26 cellular contexts compared by ENCODE assay signal in the genomic region with DNA sequence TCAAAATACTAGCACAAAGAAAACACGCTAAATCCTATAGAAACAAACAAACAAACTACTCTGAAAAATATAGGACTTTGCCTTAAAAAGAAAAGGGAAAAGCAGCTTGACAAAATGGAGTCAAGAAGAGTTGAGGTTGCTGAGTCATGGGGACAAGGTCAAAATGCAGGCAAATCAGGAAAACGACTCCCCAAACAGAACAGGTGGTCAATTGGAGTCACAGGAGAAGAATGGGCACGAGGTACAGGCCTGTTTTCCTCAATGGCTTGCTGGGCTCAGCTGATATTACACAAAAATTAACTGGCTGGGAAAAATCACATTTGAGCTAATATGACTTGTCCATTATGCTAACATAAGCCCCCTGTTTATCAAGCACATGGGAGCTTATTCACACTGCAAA.
A peak's percentile ranks its signal among the peaks of the same experiment; 100 is the strongest.
DNase-seq lines count a peak whose midpoint lies in the region; ATAC-seq, FAIRE-seq and TF ChIP-seq lines count a peak whose summit lies in the region.
"Had no signal": no experiment of that assay in that cellular context is flagged by ENCODE, and none has a peak within 500 bp of the region (broad histone marks: within the 10 kb centered on the region; RNA-seq: fewer than 3 reads in every experiment).

No MANE protein-coding gene starts in this region.

- TF ChIP-seq CTCF in GM23338 (conservative IDR thresholded peaks at IDR 0.05; ENCODE audit: low read depth in 2 of 2) (no peak), H1 (IDR thresholded peaks at IDR 0.05; ENCODE audit: control extremely low read depth in 1 of 3, insufficient read depth in 1 of 3, low read depth in 1 of 3, low read length in 3 of 3) (no peak), foreskin keratinocyte (conservative IDR thresholded peaks at IDR 0.05) (no peak), psoas muscle (IDR thresholded peaks at IDR 0.05) (no peak)

- H4K20me1 ChIP-seq in GM23338 (replicated peaks; ENCODE audit: insufficient read depth) (no peaks in the 10 kb centered on the region), H1 (replicated peaks in 1 of 2; ENCODE audit: control insufficient read depth in 1 of 2, insufficient read depth in 2 of 2, low read length in 2 of 2) (no peaks in the 10 kb centered on the region)
- H4K20me1 ChIP-seq: BLaER1 had no signal

- H3K4ac ChIP-seq in H1 (replicated peaks; ENCODE audit: insufficient read length, low read depth, low read length) = no peak overlapping the region

- peak overlapping the region; percentile 40; the same call in 1 of the 2 replicates for H2BK20ac ChIP-seq in H1 (ENCODE audit: low read length)

- no peak overlapping the region for H2BK15ac ChIP-seq in H1 (ENCODE audit: low read length)

- H3K23me2 ChIP-seq in H1 (ENCODE audit: low read depth, low read length) = no peaks in the 10 kb centered on the region; the same call in 1 of the 2 replicates

- CTCF ChIA-PET in H1 (lab: Charles Lee; ENCODE audit: partially characterized antibody) = interaction anchor here (1.4 kb wide), 1 partner anchor 15 kb away, joined by 3 read pairs; no protein-coding TSS in a partner anchor
- CTCF ChIA-PET in CD4-positive, alpha-beta memory T cell (lab: Charles Lee; ENCODE audit: partially characterized antibody) = no interaction called here

- no peaks in the 10 kb centered on the region for H3F3A ChIP-seq in GM23338 (replicated peaks; ENCODE audit: low read depth)

- no peaks in the 10 kb centered on the region for H3K27me3 ChIP-seq in GM23338 (ENCODE audit: insufficient read depth)
- H3K27me3 ChIP-seq in H1 (replicated peaks in 1 of 4; ENCODE audit: control insufficient read depth in 3 of 4, extremely low read depth in 1 of 4, insufficient read depth in 3 of 4, low read length in 3 of 4) = no peaks in the 10 kb centered on the region
- H3K27me3 ChIP-seq in foreskin keratinocyte = no peaks in the 10 kb centered on the region
- no peaks in the 10 kb centered on the region for H3K27me3 ChIP-seq in CD4-positive, alpha-beta memory T cell (ENCODE audit: insufficient read depth, low read length)
- H3K27me3 ChIP-seq in psoas muscle (ENCODE audit: insufficient read depth in 3 of 3, low read length in 2 of 3) = no peaks in the 10 kb centered on the region
- H3K27me3 ChIP-seq: BLaER1 had no signal

- no peaks in the 10 kb centered on the region for H3K9me3 ChIP-seq in H1 (ENCODE audit: insufficient read depth in 2 of 2, low read depth in 1 of 2, low read length in 1 of 2)
- no peaks in the 10 kb centered on the region for H3K9me3 ChIP-seq in CD4-positive, alpha-beta memory T cell (ENCODE audit: control insufficient read depth in 1 of 2, low read length in 2 of 2)
- no peaks in the 10 kb centered on the region for H3K9me3 ChIP-seq in psoas muscle
- H3K9me3 ChIP-seq: BLaER1 had no signal

- H2AFZ ChIP-seq in GM23338 (peak overlapping the region; percentile 29; the same call in 1 of the 2 replicates), H1 (ENCODE audit: low read length) (no peak overlapping the region)

- H2BK5ac ChIP-seq in H1 (ENCODE audit: low read depth, low read length) = peak overlapping the region; percentile 38; the same call in 1 of the 2 replicates

- no peak for TF ChIP-seq EP300 in H1 (IDR thresholded peaks at IDR 0.05; ENCODE audit: borderline replicate concordance in 1 of 2, low read depth in 2 of 2, low read length in 2 of 2)

- H3K23ac ChIP-seq in H1 (ENCODE audit: insufficient read length) = no peak overlapping the region

- H2BK12ac ChIP-seq in H1 (ENCODE audit: low read depth, low read length) = no peak overlapping the region

- H3K4me3 ChIP-seq in GM23338 = no peak overlapping the region
- H3K4me3 ChIP-seq in H1 (ENCODE audit: extremely low read depth in 1 of 4, insufficient read depth in 2 of 4, low read depth in 3 of 4, low read length in 4 of 4) = no peak overlapping the region
- H3K4me3 ChIP-seq in CD4-positive, alpha-beta memory T cell (ENCODE audit: low read length in 2 of 2) = no peak overlapping the region
- H3K4me3 ChIP-seq in psoas muscle = no peak overlapping the region
- H3K4me3 ChIP-seq: BLaER1, GM12878, SK-N-MC had no signal

- H3K14ac ChIP-seq in H1 (ENCODE audit: insufficient read length) = no peak overlapping the region

- H3K27me3 Mint-ChIP-seq in GM23338 (ENCODE audit: insufficient read depth, low read depth, poor library complexity) = peaks cover 2% of the 10 kb centered on the region
- no peaks in the 10 kb centered on the region for H3K27me3 Mint-ChIP-seq in CD4-positive, alpha-beta memory T cell
- H3K27me3 Mint-ChIP-seq in natural killer cell treated with Interleukin-12 subunit alpha and Interleukin-12 subunit beta and Interleukin-15 and Interleukin-18, amount 100 ng/mL, for 72 hours = no peaks in the 10 kb centered on the region
- H3K27me3 Mint-ChIP-seq: CD4-positive, CD25-positive, alpha-beta regulatory T cell had no signal

- DNase-seq in GM23338 (ENCODE audit: low spot score) (peak; percentile 12), LHCN-M2 (ENCODE audit: low read depth) (peak; percentile 79), H1 (ENCODE audit: low read depth in 1 of 2, low spot score in 2 of 2) (no peak), myocyte (ENCODE audit: low read depth) (peak; percentile 35), foreskin keratinocyte (no peak), psoas muscle (no peak)
- no peak for DNase-seq in CD4-positive, alpha-beta memory T cell
- DNase-seq in natural killer cell treated with Interleukin-12 subunit alpha and Interleukin-12 subunit beta and Interleukin-15 and Interleukin-18, amount 100 ng/mL, for 72 hours (ENCODE audit: low spot score) = no peak
- DNase-seq: CD4-positive, CD25-positive, alpha-beta regulatory T cell; DMS79; GDM1; IMR-90; KG1; NCI-H1048; NCI-H1417 treated with DMSO at 0.1 percent for 48 hours; NCI-H1694 treated with DMSO at 0.1 percent for 48 hours; NCI-H2081; NCI-H2227 treated with DMSO at 0.1 percent for 48 hours; NCI-H510A; NCI-H69; SHP77 had no signal

- TF ChIP-seq POLR2A in H1 (IDR thresholded peaks at IDR 0.05; ENCODE audit: control extremely low read depth in 1 of 2, low read depth in 2 of 2, low read length in 2 of 2) = no peak

- H4K5ac ChIP-seq in H1 (ENCODE audit: insufficient read length, low read depth, low read length) = peak overlapping the region; percentile 23

- peak overlapping the region; percentile 19; the same call in 1 of the 2 replicates for H3K27ac Mint-ChIP-seq in GM23338
- no peak overlapping the region for H3K27ac Mint-ChIP-seq in CD4-positive, alpha-beta memory T cell
- H3K27ac Mint-ChIP-seq in natural killer cell treated with Interleukin-12 subunit alpha and Interleukin-12 subunit beta and Interleukin-15 and Interleukin-18, amount 100 ng/mL, for 72 hours = no peak overlapping the region
- H3K27ac Mint-ChIP-seq: CD4-positive, CD25-positive, alpha-beta regulatory T cell had no signal

- WGBS in H1 (ENCODE audit: extremely low coverage in 1 of 2, insufficient coverage in 1 of 2, insufficient read length in 1 of 2, insufficient replicate concordance in 2 of 2, low coverage in 1 of 2, low lambda C conversion rate in 2 of 2, missing lambda C conversion rate in 1 of 2), 2 experiments = 88% methylated on average over 3 of the region's 3 CpGs; no CpG with 5 or more reads in 1 of the 2 experiments
- WGBS in psoas muscle, 3 donors = 36 to 47% (median 42%) methylated on average over 3 of the region's 3 CpGs

- POLR2A ChIA-PET in H1 (lab: Charles Lee; ENCODE audit: partially characterized antibody) = interaction anchor here (0.6 kb wide), 1 partner anchor 439 kb away, joined by 3 read pairs; no protein-coding TSS in a partner anchor
- POLR2A ChIA-PET in CD4-positive, alpha-beta memory T cell (lab: Charles Lee; ENCODE audit: partially characterized antibody) = no interaction called here

- H3K9ac ChIP-seq in H1 (replicated peaks in 1 of 4; ENCODE audit: extremely low read depth in 1 of 4, low read depth in 3 of 4, low read length in 3 of 4) = no peak overlapping the region
- H3K9ac ChIP-seq: BLaER1 had no signal

- H2BK120ac ChIP-seq in H1 (replicated peaks; ENCODE audit: low read depth, low read length) = peak overlapping the region; percentile 18

- TF ChIP-seq RAD21 in H1 (IDR thresholded peaks at IDR 0.05 in 1 of 2, conservative IDR thresholded peaks at IDR 0.05 in 1 of 2; ENCODE audit: low read depth in 2 of 2, low read length in 2 of 2) = no peak

- H3K56ac ChIP-seq in H1 (replicated peaks; ENCODE audit: insufficient read length, low read depth, low read length) = no peak overlapping the region

- H3K4me3 Mint-ChIP-seq in GM23338 = no peak overlapping the region
- no peak overlapping the region for H3K4me3 Mint-ChIP-seq in CD4-positive, alpha-beta memory T cell
- no peak overlapping the region for H3K4me3 Mint-ChIP-seq in natural killer cell treated with Interleukin-12 subunit alpha and Interleukin-12 subunit beta and Interleukin-15 and Interleukin-18, amount 100 ng/mL, for 72 hours
- H3K4me3 Mint-ChIP-seq: CD4-positive, CD25-positive, alpha-beta regulatory T cell had no signal

- no peaks in the 10 kb centered on the region for H3K79me2 ChIP-seq in GM23338 (replicated peaks; ENCODE audit: insufficient read depth)
- H3K79me2 ChIP-seq in H1 (ENCODE audit: control insufficient read depth in 1 of 2, insufficient read depth in 2 of 2, low read length in 2 of 2) = no peaks in the 10 kb centered on the region

- peak overlapping the region; percentile 55; the same call in 1 of the 2 replicates for H3K18ac ChIP-seq in H1 (ENCODE audit: extremely low read depth, low read length)

- H3K27ac ChIP-seq in GM23338 (ENCODE audit: low read depth) (no peak overlapping the region), H1 (ENCODE audit: low read depth, low read length) (no peak overlapping the region), foreskin keratinocyte (no peak overlapping the region), psoas muscle (no peak overlapping the region)
- no peak overlapping the region for H3K27ac ChIP-seq in CD4-positive, alpha-beta memory T cell (ENCODE audit: low read depth, low read length)
- H3K27ac ChIP-seq: BLaER1, RWPE1, SK-N-MC had no signal

- peak overlapping the region; percentile 27 for H4K91ac ChIP-seq in H1 (replicated peaks; ENCODE audit: insufficient read length, low read length)

- H3K36me3 Mint-ChIP-seq in GM23338 (ENCODE audit: low read depth) = no peaks in the 10 kb centered on the region; the same call in 1 of the 3 replicates
- H3K36me3 Mint-ChIP-seq in CD4-positive, alpha-beta memory T cell = no peaks in the 10 kb centered on the region
- H3K36me3 Mint-ChIP-seq in natural killer cell treated with Interleukin-12 subunit alpha and Interleukin-12 subunit beta and Interleukin-15 and Interleukin-18, amount 100 ng/mL, for 72 hours = no peaks in the 10 kb centered on the region
- H3K36me3 Mint-ChIP-seq: CD4-positive, CD25-positive, alpha-beta regulatory T cell had no signal

- no peak overlapping the region for H4K8ac ChIP-seq in H1 (ENCODE audit: extremely low read depth, insufficient read depth, low read length)

- peaks cover 42% of the 10 kb centered on the region for H3K4me1 Mint-ChIP-seq in GM23338
- no peaks in the 10 kb centered on the region for H3K4me1 Mint-ChIP-seq in CD4-positive, alpha-beta memory T cell
- H3K4me1 Mint-ChIP-seq in natural killer cell treated with Interleukin-12 subunit alpha and Interleukin-12 subunit beta and Interleukin-15 and Interleukin-18, amount 100 ng/mL, for 72 hours (ENCODE audit: low read depth in 2 of 2) = no peaks in the 10 kb centered on the region
- H3K4me1 Mint-ChIP-seq: CD4-positive, CD25-positive, alpha-beta regulatory T cell had no signal

- peaks cover 47% of the 10 kb centered on the region for H3K4me1 ChIP-seq in GM23338 (ENCODE audit: insufficient read depth)
- H3K4me1 ChIP-seq in H1 (replicated peaks in 1 of 4; ENCODE audit: control insufficient read depth in 3 of 4, insufficient read depth in 4 of 4, low read length in 3 of 4) = peaks cover 5 to 13% (median 10%) of the 10 kb centered on the region in 4 experiments
- no peaks in the 10 kb centered on the region for H3K4me1 ChIP-seq in foreskin keratinocyte
- no peaks in the 10 kb centered on the region for H3K4me1 ChIP-seq in CD4-positive, alpha-beta memory T cell (ENCODE audit: insufficient read depth, low read length)
- no peaks in the 10 kb centered on the region for H3K4me1 ChIP-seq in psoas muscle
- H3K4me1 ChIP-seq: BLaER1 had no signal

- no peaks in the 10 kb centered on the region; the same call in 2 of the 3 replicates for H3K9me3 Mint-ChIP-seq in GM23338
- H3K9me3 Mint-ChIP-seq in CD4-positive, alpha-beta memory T cell = peaks cover 0 to 22% (median 6%) of the 10 kb centered on the region in 8 donors
- peaks cover 18% of the 10 kb centered on the region for H3K9me3 Mint-ChIP-seq in natural killer cell treated with Interleukin-12 subunit alpha and Interleukin-12 subunit beta and Interleukin-15 and Interleukin-18, amount 100 ng/mL, for 72 hours

- H2AK5ac ChIP-seq in H1 (ENCODE audit: low read depth, low read length) = no peak overlapping the region

- no peak for FAIRE-seq in H1 (lab: Jason Lieb, UNC)
- FAIRE-seq: GM12878 had no signal

- H3K4me2 ChIP-seq in GM23338 (0 out of 2 replicates have a peak overlapping the region, but pooled peaks have one; percentile 19), H1 (ENCODE audit: insufficient read depth in 1 of 2, low read depth in 2 of 2, low read length in 2 of 2) (no peak overlapping the region)
- H3K4me2 ChIP-seq: BLaER1 had no signal

- ATAC-seq in GM23338 = no peak
- ATAC-seq in foreskin keratinocyte = no peak
- ATAC-seq in natural killer cell treated with Interleukin-12 subunit alpha and Interleukin-12 subunit beta and Interleukin-15 and Interleukin-18, amount 100 ng/mL, for 72 hours = no peak
- ATAC-seq in psoas muscle = no peak
- ATAC-seq: GM12878, Panc1 had no signal

- peaks cover 5% of the 10 kb centered on the region; the same call in 1 of the 2 replicates for H3K9me2 ChIP-seq in GM23338 (ENCODE audit: insufficient read depth)

- intact Hi-C loops in CD4-positive, alpha-beta memory T cell (cut with micrococcal nuclease) = no loop called here
- intact Hi-C loops in psoas muscle (cut with DNase I) = no loop called here

- H3K36me3 ChIP-seq in GM23338 (ENCODE audit: insufficient read depth) (no peaks in the 10 kb centered on the region), H1 (ENCODE audit: control insufficient read depth in 2 of 4, insufficient read depth in 4 of 4, low read length in 3 of 4) (no peaks in the 10 kb centered on the region), psoas muscle (ENCODE audit: insufficient read depth in 1 of 2, low read depth in 1 of 2) (no peaks in the 10 kb centered on the region)
- H3K36me3 ChIP-seq in CD4-positive, alpha-beta memory T cell (ENCODE audit: insufficient read depth, low read length) = no peaks in the 10 kb centered on the region
- H3K36me3 ChIP-seq: BLaER1 had no signal

- H3K79me1 ChIP-seq in H1 (ENCODE audit: low read depth, low read length) = no peaks in the 10 kb centered on the region

Comparison
In these comparisons a context has a peak if more than half of its experiments do, and no peak if none do; other contexts are left out.
1. DNase-seq: peak in GM23338 (single experiment), LHCN-M2 (single experiment) and myocyte (single experiment); none in H1 (0 of 2), foreskin keratinocyte (0 of 2), CD4-positive, alpha-beta memory T cell (0 of 5), natural killer cell treated with Interleukin-12 subunit alpha and Interleukin-12 subunit beta and Interleukin-15 and Interleukin-18, amount 100 ng/mL, for 72 hours (single experiment) and psoas muscle (0 of 2).